Comparison of ENCODE assay signal across 23 cellular contexts in genomic region chr1:61163355-61163754, GRCh38.
DNase-seq lines count a peak whose midpoint lies in the region; ATAC-seq and TF ChIP-seq lines count a peak whose summit lies in the region.
"Had no signal": no experiment of that assay in that cellular context is flagged by ENCODE, and none has a peak within 500 bp of the region (broad histone marks: within the 10 kb centered on the region; RNA-seq: fewer than 3 reads in every experiment).

No MANE protein-coding gene starts in this region.

- TF ChIP-seq RAD21 in SK-N-SH (IDR thresholded peaks at IDR 0.05; ENCODE audit: low read length): no peak

- H3K4me2 ChIP-seq in SK-N-SH (no peak overlapping the region), hepatocyte (no peak overlapping the region)

- POLR2A ChIA-PET in SK-N-SH (lab: Yijun Ruan, JAX): no interaction called here

- H3K27me3 ChIP-seq in SK-N-SH (ENCODE audit: insufficient read depth) (no peaks in the 10 kb centered on the region), ascending aorta (no peaks in the 10 kb centered on the region), hepatocyte (no peaks in the 10 kb centered on the region)

- no peaks in the 10 kb centered on the region for H3K36me3 ChIP-seq in SK-N-SH (replicated peaks in 1 of 2; ENCODE audit: control insufficient read depth in 1 of 2, insufficient read depth in 2 of 2, low read length in 1 of 2)
- no peaks in the 10 kb centered on the region for H3K36me3 ChIP-seq in ascending aorta
- no peaks in the 10 kb centered on the region for H3K36me3 ChIP-seq in hepatocyte (replicated peaks; ENCODE audit: insufficient read depth, low read depth)

- H3K9me3 ChIP-seq in SK-N-SH (no peaks in the 10 kb centered on the region), ascending aorta (no peaks in the 10 kb centered on the region), hepatocyte (ENCODE audit: low read depth) (no peaks in the 10 kb centered on the region)

- intact Hi-C loops in ascending aorta (cut with DNase I): no loop called here

- H3K27me3 Mint-ChIP-seq in natural killer cell treated with Interleukin-12 subunit alpha and Interleukin-12 subunit beta and Interleukin-15 and Interleukin-18, amount 100 ng/mL, for 72 hours: peaks cover 22 to 24% of the 10 kb centered on the region in 2 donors
- H3K27me3 Mint-ChIP-seq: CD8-positive, alpha-beta memory T cell had no signal

- no peak overlapping the region for H3K27ac Mint-ChIP-seq in natural killer cell treated with Interleukin-12 subunit alpha and Interleukin-12 subunit beta and Interleukin-15 and Interleukin-18, amount 100 ng/mL, for 72 hours
- H3K27ac Mint-ChIP-seq: CD8-positive, alpha-beta memory T cell had no signal

- H3K79me2 ChIP-seq in SK-N-SH (ENCODE audit: insufficient read depth) (0 out of 2 replicates have a peak, but pooled peaks cover 4% of the 10 kb centered on the region), hepatocyte (peaks cover 45% of the 10 kb centered on the region)

- TF ChIP-seq EP300 in SK-N-SH (IDR thresholded peaks at IDR 0.05; ENCODE audit: borderline replicate concordance in 1 of 2, low read depth in 1 of 2, low read length in 1 of 2): no peak

- H3K4me1 Mint-ChIP-seq in natural killer cell treated with Interleukin-12 subunit alpha and Interleukin-12 subunit beta and Interleukin-15 and Interleukin-18, amount 100 ng/mL, for 72 hours (ENCODE audit: low read depth in 2 of 2): peaks cover 9 to 16% of the 10 kb centered on the region in 2 donors

- no peak for DNase-seq in SK-N-SH
- no peak for DNase-seq in ascending aorta (ENCODE audit: low spot score in 2 of 2)
- no peak for DNase-seq in hepatocyte (ENCODE audit: low spot score)
- DNase-seq in natural killer cell treated with Interleukin-12 subunit alpha and Interleukin-12 subunit beta and Interleukin-15 and Interleukin-18, amount 100 ng/mL, for 72 hours (ENCODE audit: low spot score): no peak
- DNase-seq in NCI-H2081 (lab: John Stamatoyannopoulos, UW): no peak
- no peak for DNase-seq in NCI-H2227 treated with DMSO at 0.1 percent for 48 hours (lab: John Stamatoyannopoulos, UW)
- no peak for DNase-seq in coronary artery (ENCODE audit: low spot score)
- DNase-seq: Calu3; CD8-positive, alpha-beta memory T cell; DMS153; MM.1S; NCI-H1048; NCI-H1417 treated with DMSO at 0.1 percent for 48 hours; NCI-H187; NCI-H2107; NCI-H226; NCI-H510A treated with DMSO at 0.1 percent for 48 hours; NCI-H774; SIG-M5 had no signal

- H3K4me3 ChIP-seq in SK-N-SH (ENCODE audit: low read depth in 2 of 2, low read length in 1 of 2) (no peak overlapping the region), ascending aorta (no peak overlapping the region), hepatocyte (no peak overlapping the region), coronary artery (no peak overlapping the region)

- 0 out of 2 replicates have a peak overlapping the region, but pooled peaks have one; percentile 5 for H2AFZ ChIP-seq in SK-N-SH (ENCODE audit: low read depth)
- no peak overlapping the region for H2AFZ ChIP-seq in hepatocyte

- no peak overlapping the region for H3K4me3 Mint-ChIP-seq in natural killer cell treated with Interleukin-12 subunit alpha and Interleukin-12 subunit beta and Interleukin-15 and Interleukin-18, amount 100 ng/mL, for 72 hours
- H3K4me3 Mint-ChIP-seq: CD8-positive, alpha-beta memory T cell had no signal

- ATAC-seq in SK-N-SH treated with all-trans-retinoic acid at 6 μM for 48 hours: no peak
- ATAC-seq in natural killer cell treated with Interleukin-12 subunit alpha and Interleukin-12 subunit beta and Interleukin-15 and Interleukin-18, amount 100 ng/mL, for 72 hours: no peak
- ATAC-seq: Panc1 had no signal

- no peak overlapping the region for H3K9ac ChIP-seq in SK-N-SH

- no peaks in the 10 kb centered on the region for H3K36me3 Mint-ChIP-seq in natural killer cell treated with Interleukin-12 subunit alpha and Interleukin-12 subunit beta and Interleukin-15 and Interleukin-18, amount 100 ng/mL, for 72 hours

- H3K27ac ChIP-seq in SK-N-SH (ENCODE audit: low read depth in 2 of 2, low read length in 1 of 2) (peak overlapping the region in 1 of 2 experiments; percentile 32; a peak in 1 of 4 replicates), ascending aorta (peak overlapping the region; percentile 9 to 14), hepatocyte (peak overlapping the region; percentile 20), coronary artery (peak overlapping the region in 1 of 2 donors; percentile 34)
- H3K27ac ChIP-seq: 22Rv1, C4-2B had no signal

- H4K20me1 ChIP-seq in SK-N-SH (ENCODE audit: insufficient read depth): no peaks in the 10 kb centered on the region
- no peaks in the 10 kb centered on the region for H4K20me1 ChIP-seq in hepatocyte (ENCODE audit: insufficient read depth, poor library complexity, severe bottlenecking)

- H3K9me2 ChIP-seq in SK-N-SH: no peaks in the 10 kb centered on the region
- H3K9me2 ChIP-seq in hepatocyte (replicated peaks; ENCODE audit: insufficient read depth): no peaks in the 10 kb centered on the region

- no peak for TF ChIP-seq CTCF in SK-N-SH (IDR thresholded peaks at IDR 0.05)
- TF ChIP-seq CTCF in ascending aorta (IDR thresholded peaks at IDR 0.05): no peak
- TF ChIP-seq CTCF in hepatocyte (IDR thresholded peaks at IDR 0.05; ENCODE audit: poor library complexity): no peak
- no peak for TF ChIP-seq CTCF in coronary artery (IDR thresholded peaks at IDR 0.05)

- no peaks in the 10 kb centered on the region for H3K9me3 Mint-ChIP-seq in natural killer cell treated with Interleukin-12 subunit alpha and Interleukin-12 subunit beta and Interleukin-15 and Interleukin-18, amount 100 ng/mL, for 72 hours
- H3K9me3 Mint-ChIP-seq: CD8-positive, alpha-beta memory T cell had no signal

- CTCF ChIA-PET in SK-N-SH (lab: Yijun Ruan, JAX): no interaction called here

- H3F3A ChIP-seq in SK-N-SH (replicated peaks; ENCODE audit: insufficient read depth): no peaks in the 10 kb centered on the region

- WGBS in SK-N-SH (ENCODE audit: low lambda C conversion rate): 96% methylated on average over 1 of the region's 1 CpG
- WGBS in hepatocyte (ENCODE audit: low lambda C conversion rate, missing lambda C conversion rate): 100% methylated on average over 1 of the region's 1 CpG

- H3K4me1 ChIP-seq in SK-N-SH (ENCODE audit: control insufficient read depth in 1 of 2, insufficient read depth in 2 of 2, low read depth in 1 of 2, low read length in 1 of 2): peaks cover 13 to 21% of the 10 kb centered on the region in 2 experiments; a peak in 3 of 4 replicates
- H3K4me1 ChIP-seq in ascending aorta: peaks cover 10 to 40% of the 10 kb centered on the region in 2 donors
- peaks cover 3% of the 10 kb centered on the region for H3K4me1 ChIP-seq in hepatocyte (ENCODE audit: insufficient read depth)

TF ChIP-seq in SK-N-SH, 30 proteins besides CTCF, POLR2A, EP300 and RAD21 (continues in another document):
- no peak for TF ChIP-seq USF1 (IDR thresholded peaks at IDR 0.05; ENCODE audit: borderline replicate concordance, low read depth)
- no peak for TF ChIP-seq FOSL2 (IDR thresholded peaks at IDR 0.05; ENCODE audit: borderline replicate concordance, low read depth)

TF ChIP-seq in SK-N-SH treated with all-trans-retinoic acid at 6 μM for 48 hours, 23 proteins besides CTCF, POLR2A, EP300 and RAD21 (continues in another document):
- TF ChIP-seq CREB5 (CRISPR knock-in tag; IDR thresholded peaks at IDR 0.05; ENCODE audit: low read depth): no peak
- no peak for TF ChIP-seq ZNF8 (CRISPR knock-in tag; IDR thresholded peaks at IDR 0.05)
- no peak for TF ChIP-seq OSR1 (CRISPR knock-in tag; IDR thresholded peaks at IDR 0.05)
- no peak for TF ChIP-seq ZC3H10 (CRISPR knock-in tag; IDR thresholded peaks at IDR 0.05)
- TF ChIP-seq PPARA (CRISPR knock-in tag; IDR thresholded peaks at IDR 0.05; ENCODE audit: borderline replicate concordance): no peak
- TF ChIP-seq POU6F1 (CRISPR knock-in tag; IDR thresholded peaks at IDR 0.05; ENCODE audit: borderline replicate concordance, low read depth): no peak
- no peak for TF ChIP-seq TOX (CRISPR knock-in tag; IDR thresholded peaks at IDR 0.05; ENCODE audit: borderline replicate concordance)
- no peak for TF ChIP-seq TCF4 (CRISPR knock-in tag; IDR thresholded peaks at IDR 0.05; ENCODE audit: borderline replicate concordance)
- TF ChIP-seq ZFP30 (CRISPR knock-in tag; IDR thresholded peaks at IDR 0.05): no peak
